In the genomic region with DNA sequence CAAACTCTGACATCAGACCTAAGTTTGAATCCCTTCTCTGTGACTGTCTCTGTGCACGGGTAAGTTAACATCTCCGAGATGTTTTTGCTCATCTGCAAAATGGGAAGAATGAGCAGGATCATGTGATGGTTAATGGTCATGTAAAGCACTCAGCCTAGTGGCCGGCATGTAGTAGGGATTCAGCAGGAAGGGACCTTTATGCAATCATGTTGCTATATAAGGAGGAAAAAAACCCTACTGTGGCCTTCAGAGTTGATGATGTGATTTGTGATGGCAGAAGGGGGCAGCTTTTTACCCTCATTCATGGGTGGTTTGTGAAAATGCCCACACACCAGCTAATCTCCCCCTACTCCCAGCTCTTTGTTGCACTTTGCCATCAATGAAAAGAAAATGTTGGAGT, we compare ENCODE assay signal across 21 cellular contexts. TPM values are rescaled to one million over a fixed set of nuclear protein-coding genes. Genes with fewer than 3 reads are reported as not detected.
DNase-seq lines count a peak whose midpoint lies in the region; ATAC-seq, FAIRE-seq and TF ChIP-seq lines count a peak whose summit lies in the region.
"Had no signal": no experiment of that assay in that cellular context is flagged by ENCODE, and none has a peak within 500 bp of the region (broad histone marks: within the 10 kb centered on the region; RNA-seq: fewer than 3 reads in every experiment).

No MANE protein-coding gene starts in this region.

- no peaks in the 10 kb centered on the region; the same call in 1 of the 2 replicates for H4K20me1 ChIP-seq in HepG2 (ENCODE audit: insufficient read depth, low read length)

- ATAC-seq in HepG2 (no peak), right lobe of liver (no peak)

- TF ChIP-seq CTCF in HepG2 (CRISPR knock-in tag; IDR thresholded peaks at IDR 0.05) (no peak), right lobe of liver (IDR thresholded peaks at IDR 0.05) (no peak), endodermal cell (conservative IDR thresholded peaks at IDR 0.05) (peak; percentile 35)

- H3K36me3 Mint-ChIP-seq in IgD-negative memory B cell (peaks cover 6% of the 10 kb centered on the region), endodermal cell (ENCODE audit: low read depth) (peaks cover 19% of the 10 kb centered on the region)

- TF ChIP-seq POLR2A in HepG2 (IDR thresholded peaks at IDR 0.05; ENCODE audit: insufficient read depth in 1 of 2, low read depth in 2 of 2, low read length in 2 of 2), result no peak
- TF ChIP-seq POLR2A in right lobe of liver (IDR thresholded peaks at IDR 0.05), result no peak
- TF ChIP-seq POLR2A in GM12891 (IDR thresholded peaks at IDR 0.05; ENCODE audit: low read depth, low read length), result no peak

- H3K4me1 ChIP-seq in HepG2 (ENCODE audit: insufficient read depth, low read length), result peaks cover 14% of the 10 kb centered on the region
- peaks cover 0 to 18% (median 0%) of the 10 kb centered on the region in 4 donors for H3K4me1 ChIP-seq in right lobe of liver
- peaks cover 11% of the 10 kb centered on the region for H3K4me1 ChIP-seq in endodermal cell (ENCODE audit: control insufficient read depth, insufficient read depth, low read length)
- peaks cover 13% of the 10 kb centered on the region for H3K4me1 ChIP-seq in SJCRH30

- POLR2A ChIA-PET in HepG2 (lab: Yijun Ruan, JAX), result interaction anchor here (0.9 to 2.9 kb wide), 2 partner anchors 284 to 287 kb away, joined by 3 to 24 read pairs; partner anchors contain the start of gene SOCS1

- peaks cover 11 to 34% of the 10 kb centered on the region in 2 experiments for H3K36me3 ChIP-seq in HepG2 (replicated peaks in 1 of 2; ENCODE audit: control insufficient read depth in 1 of 2, insufficient read depth in 2 of 2, low read length in 2 of 2)
- peaks cover 0 to 14% (median 5%) of the 10 kb centered on the region in 4 donors for H3K36me3 ChIP-seq in right lobe of liver
- peaks cover 26% of the 10 kb centered on the region for H3K36me3 ChIP-seq in endodermal cell (ENCODE audit: control insufficient read depth, insufficient read depth, low read length)
- no peaks in the 10 kb centered on the region for H3K36me3 ChIP-seq in SJCRH30

- in situ Hi-C loops in HepG2 (cut with HindIII; ENCODE audit: extremely low pct_ligation_motif_present, low pct_unique_long_range_greater_than_20kb), result loop anchor here (5.0 to 10.0 kb wide), 2 partner anchors 289 to 396 kb away; partner anchors contain the start of gene SOCS1

- WGBS in HepG2 (ENCODE audit: low lambda C conversion rate), result 92% methylated on average over 3 of the region's 3 CpGs
- 77% methylated on average over 3 of the region's 3 CpGs for WGBS in right lobe of liver (ENCODE audit: insufficient coverage, low coverage, low lambda C conversion rate, missing lambda C conversion rate)
- WGBS in endodermal cell (ENCODE audit: insufficient coverage in 1 of 2, insufficient read length in 1 of 2), 2 experiments, result 85 to 94% methylated on average over 3 of the region's 3 CpGs

- H3K27ac ChIP-seq in HepG2 (ENCODE audit: extremely low read length, insufficient read depth, low read length) (no peak overlapping the region), right lobe of liver (no peak overlapping the region), endodermal cell (ENCODE audit: low read depth, low read length) (no peak overlapping the region), SJCRH30 (no peak overlapping the region)
- H3K27ac ChIP-seq: GM23248, Peyer's patch, SK-N-MC had no signal

- H3K79me2 ChIP-seq in HepG2 (ENCODE audit: insufficient read depth, low read length), result no peaks in the 10 kb centered on the region

- CTCF ChIA-PET in HepG2 (lab: Yijun Ruan, JAX; ENCODE audit: low intra/inter-chr PET ratio, low total read pairs), result interaction anchor here (3.9 kb wide), 1 partner anchor 388 kb away, joined by 27 read pairs; no protein-coding TSS in a partner anchor

- FAIRE-seq in HepG2 (lab: Jason Lieb, UNC) (no peak), GM12891 (lab: Jason Lieb, UNC) (no peak)
- FAIRE-seq: HTR-8/SVneo had no signal

- peak overlapping the region in 2 of 3 donors; percentile 59 to 88 for H3K27ac Mint-ChIP-seq in IgD-negative memory B cell
- H3K27ac Mint-ChIP-seq in endodermal cell, result no peak overlapping the region

- H2AFZ ChIP-seq in HepG2 (ENCODE audit: low read length), result no peak overlapping the region
- H2AFZ ChIP-seq: GM23248 had no signal

- H3K27me3 ChIP-seq in HepG2 (ENCODE audit: control insufficient read depth in 1 of 2, insufficient read depth in 2 of 2, low read length in 2 of 2) (no peaks in the 10 kb centered on the region; a peak in 1 of 5 replicates), right lobe of liver (no peaks in the 10 kb centered on the region), endodermal cell (ENCODE audit: control insufficient read depth, insufficient read depth, low read length, poor library complexity, severe bottlenecking) (no peaks in the 10 kb centered on the region), SJCRH30 (no peaks in the 10 kb centered on the region)
- H3K27me3 ChIP-seq: Peyer's patch had no signal

- intact Hi-C loops in HepG2 (cut with micrococcal nuclease; ENCODE audit: unreplicated experiment) (no loop called here), right lobe of liver (cut with DNase I) (no loop called here)

- no peak for TF ChIP-seq RAD21 in HepG2 (CRISPR knock-in tag; IDR thresholded peaks at IDR 0.05)

- H3K4me3 ChIP-seq in HepG2 (replicated peaks in 1 of 3; ENCODE audit: insufficient read depth in 1 of 3, low read depth in 2 of 3, low read length in 3 of 3) (no peak overlapping the region), right lobe of liver (no peak overlapping the region), endodermal cell (ENCODE audit: low read length) (no peak overlapping the region), SJCRH30 (no peak overlapping the region)
- H3K4me3 ChIP-seq: GM23248, Peyer's patch, SK-N-MC had no signal

- DNase-seq in HepG2 (ENCODE audit: low spot score), result no peak
- DNase-seq in right lobe of liver, result no peak
- no peak for DNase-seq in endodermal cell
- DNase-seq in SJCRH30, result no peak
- DNase-seq in NCI-H1417 (lab: John Stamatoyannopoulos, UW), result no peak
- no peak for DNase-seq in GM12891 (ENCODE audit: insufficient read length, low spot score)
- DNase-seq: DMS79 treated with DMSO at 0.1 percent for 48 hours; GM23248; HCEC 1CT; NCI-H1092 treated with DMSO at 0.1 percent for 48 hours; NCI-H2081; NCI-H2171 treated with DMSO at 0.1 percent for 48 hours; NCI-H446; NCI-H748 treated with DMSO at 0.1 percent for 48 hours; NK-92 treated with Interleukin-12 subunit alpha and Interleukin-12 subunit beta, amount 100 ng/mL, for 24 hours; Peyer's patch; Right ventricle myocardium superior had no signal

- TF ChIP-seq EP300 in HepG2 (IDR thresholded peaks at IDR 0.05; ENCODE audit: low read depth in 2 of 2, low read length in 2 of 2) (no peak), HepG2 (CRISPR knock-in tag; IDR thresholded peaks at IDR 0.05; ENCODE audit: borderline replicate concordance) (no peak)

- H3K4me3 Mint-ChIP-seq in IgD-negative memory B cell (no peak overlapping the region), endodermal cell (no peak overlapping the region)
- H3K4me3 Mint-ChIP-seq: CD14-positive monocyte had no signal

- H3K9me3 Mint-ChIP-seq in IgD-negative memory B cell (no peaks in the 10 kb centered on the region), endodermal cell (no peaks in the 10 kb centered on the region)

- H3K27me3 Mint-ChIP-seq in IgD-negative memory B cell (no peaks in the 10 kb centered on the region), endodermal cell (ENCODE audit: insufficient read depth) (no peaks in the 10 kb centered on the region)

- no peak overlapping the region for H3K4me2 ChIP-seq in HepG2 (ENCODE audit: low read depth, low read length)

- H3K9ac ChIP-seq in HepG2 (ENCODE audit: insufficient read depth, low read depth, low read length) (no peak overlapping the region), endodermal cell (ENCODE audit: extremely low read depth, low read length, poor library complexity, severe bottlenecking) (no peak overlapping the region)
- H3K9ac ChIP-seq: GM23248 had no signal

- H3K9me3 ChIP-seq in HepG2 (ENCODE audit: low read length) (no peaks in the 10 kb centered on the region), right lobe of liver (no peaks in the 10 kb centered on the region), endodermal cell (ENCODE audit: control insufficient read depth, low read length) (no peaks in the 10 kb centered on the region), SJCRH30 (replicated peaks) (no peaks in the 10 kb centered on the region)
- H3K9me3 ChIP-seq: Peyer's patch had no signal

- no TSS peak for BruUV-seq in HepG2 (replicated peaks; lab: Mats Ljungman, UMichigan)

- H3K4me1 Mint-ChIP-seq in IgD-negative memory B cell (peaks cover 27 to 32% (median 28%) of the 10 kb centered on the region in 3 donors), endodermal cell (peaks cover 22% of the 10 kb centered on the region)

RNA-seq across cellular contexts. Expression of gene CLEC16A, which starts 24.1 kb away (rescaled TPM):
- total RNA-seq in HepG2 (2016; rRNA removed; fragmentation: Illumina TruSeq; extraction: Trizol), result 10.3 and 13.6 TPM in 2 replicates
- total RNA-seq in HepG2 (2016; cell fraction: cytosol; rRNA removed; fragmentation: Illumina TruSeq; extraction: Trizol; ENCODE audit: low read depth), result 35.7 and 39.7 TPM in 2 replicates
- total RNA-seq in HepG2 (2016; cell fraction: insoluble cytoplasmic fraction; rRNA removed; fragmentation: Illumina TruSeq; extraction: Trizol), result 10.6 and 12.8 TPM in 2 replicates
- total RNA-seq in HepG2 (2016; cell fraction: membrane; rRNA removed; fragmentation: Illumina TruSeq; extraction: Trizol), result 14.4 and 15.9 TPM in 2 replicates
- 17.5 and 18.7 TPM in 2 replicates for total RNA-seq in HepG2 (2016; cell fraction: nucleus; rRNA removed; fragmentation: Illumina TruSeq; extraction: Trizol)
- 8.5 and 9.5 TPM in 2 replicates for polyA plus RNA-seq in HepG2 (2011; rRNA removed)
- polyA plus RNA-seq in HepG2 (2011; cell fraction: cytosol; rRNA removed), result 6.6 and 6.8 TPM in 2 replicates
- polyA plus RNA-seq in HepG2 (2011; cell fraction: nucleus; rRNA removed), result 17.0 and 19.5 TPM in 2 replicates
- 10.3 and 12.0 TPM in 2 replicates for polyA plus RNA-seq in HepG2 (2012)
- 1.7 and 1.9 TPM in 2 replicates for polyA plus RNA-seq in HepG2 (2016; cell fraction: cytosol; fragmentation: Illumina TruSeq; extraction: Trizol; ENCODE audit: low read depth)
- polyA plus RNA-seq in HepG2 (2016; cell fraction: insoluble cytoplasmic fraction; fragmentation: Illumina TruSeq; extraction: Trizol; ENCODE audit: low read depth), result 11.8 and 14.0 TPM in 2 replicates
- 3.4 and 4.4 TPM in 2 replicates for polyA plus RNA-seq in HepG2 (2016; cell fraction: membrane; fragmentation: Illumina TruSeq; extraction: Trizol; ENCODE audit: low read depth)
- polyA plus RNA-seq in HepG2 (2016; cell fraction: nucleus; fragmentation: Illumina TruSeq; extraction: Trizol; ENCODE audit: insufficient read depth, low read depth), result 22.7 and 25.7 TPM in 2 replicates
- 24.9 and 35.4 TPM in 2 replicates for polyA minus RNA-seq in HepG2 (2011; rRNA and poly(A)+ RNA removed; ENCODE audit: low replicate concordance)
- polyA minus RNA-seq in HepG2 (2011; cell fraction: cytosol; rRNA and poly(A)+ RNA removed), result 14.4 and 19.0 TPM in 2 replicates
- 25.8 and 32.0 TPM in 2 replicates for polyA minus RNA-seq in HepG2 (2011; cell fraction: nucleus; rRNA and poly(A)+ RNA removed)
- 10 to 100 TPM; 15.2 to 25.9 (median 19.8) TPM for total RNA-seq in right lobe of liver
- 21.1 TPM for polyA plus RNA-seq in IgD-negative memory B cell
- total RNA-seq in endodermal cell, result 10 to 100 TPM; 19.5 to 28.3 TPM
- 15.6 TPM for polyA plus RNA-seq in endodermal cell (2013, experiment 1 of 2)
- 15.2 TPM for polyA plus RNA-seq in endodermal cell (2013, experiment 2 of 2)
- total RNA-seq in SJCRH30 (2014; rRNA removed; shearing (Covaris generic)), result 11.7 and 13.1 TPM in 2 replicates
- 12.4 TPM for polyA plus RNA-seq in GM12891 (2012; ENCODE audit: low read depth, missing spikeins)

RNA-seq across cellular contexts. Expression of gene DEXI, which starts 26.2 kb away (rescaled TPM):
- total RNA-seq in HepG2 (2016; rRNA removed; fragmentation: Illumina TruSeq; extraction: Trizol) (57.9 and 70.4 TPM in 2 replicates), right lobe of liver (10 to 100 TPM; 35.8 to 93.8 (median 54.1) TPM), endodermal cell (10 to 100 TPM; 31.5 to 32.0 TPM)
- 68.6 and 86.7 TPM in 2 replicates for total RNA-seq in HepG2 (2016; cell fraction: cytosol; rRNA removed; fragmentation: Illumina TruSeq; extraction: Trizol; ENCODE audit: low read depth)
- total RNA-seq in HepG2 (2016; cell fraction: insoluble cytoplasmic fraction; rRNA removed; fragmentation: Illumina TruSeq; extraction: Trizol), result 54.1 and 71.8 TPM in 2 replicates
- total RNA-seq in HepG2 (2016; cell fraction: membrane; rRNA removed; fragmentation: Illumina TruSeq; extraction: Trizol), result 117 and 144 TPM in 2 replicates
- total RNA-seq in HepG2 (2016; cell fraction: nucleus; rRNA removed; fragmentation: Illumina TruSeq; extraction: Trizol), result 35.4 and 46.3 TPM in 2 replicates
- polyA plus RNA-seq in HepG2 (2011; rRNA removed) (51.5 and 54.4 TPM in 2 replicates), IgD-negative memory B cell (11.4 TPM)
- 69.5 and 78.6 TPM in 2 replicates for polyA plus RNA-seq in HepG2 (2011; cell fraction: cytosol; rRNA removed)
- 40.4 and 50.2 TPM in 2 replicates for polyA plus RNA-seq in HepG2 (2011; cell fraction: nucleus; rRNA removed)
- 45.6 and 55.0 TPM in 2 replicates for polyA plus RNA-seq in HepG2 (2012)
- 70.9 and 88.4 TPM in 2 replicates for polyA plus RNA-seq in HepG2 (2016; cell fraction: cytosol; fragmentation: Illumina TruSeq; extraction: Trizol; ENCODE audit: low read depth)
- polyA plus RNA-seq in HepG2 (2016; cell fraction: insoluble cytoplasmic fraction; fragmentation: Illumina TruSeq; extraction: Trizol; ENCODE audit: low read depth), result 58.1 and 70.0 TPM in 2 replicates
- polyA plus RNA-seq in HepG2 (2016; cell fraction: membrane; fragmentation: Illumina TruSeq; extraction: Trizol; ENCODE audit: low read depth), result 120 and 124 TPM in 2 replicates
- 60.2 and 65.5 TPM in 2 replicates for polyA plus RNA-seq in HepG2 (2016; cell fraction: nucleus; fragmentation: Illumina TruSeq; extraction: Trizol; ENCODE audit: insufficient read depth, low read depth)
- 31.7 and 71.0 TPM in 2 replicates for polyA minus RNA-seq in HepG2 (2011; rRNA and poly(A)+ RNA removed; ENCODE audit: low replicate concordance)
- polyA minus RNA-seq in HepG2 (2011; cell fraction: cytosol; rRNA and poly(A)+ RNA removed), result 34.2 and 35.1 TPM in 2 replicates
- polyA minus RNA-seq in HepG2 (2011; cell fraction: nucleus; rRNA and poly(A)+ RNA removed), result 24.7 and 27.7 TPM in 2 replicates
- 33.2 TPM for polyA plus RNA-seq in endodermal cell (2013, experiment 1 of 2)
- polyA plus RNA-seq in endodermal cell (2013, experiment 2 of 2), result 31.2 TPM
- total RNA-seq in SJCRH30 (2014; rRNA removed; shearing (Covaris generic)), result 27.0 and 27.5 TPM in 2 replicates
- polyA plus RNA-seq in GM12891 (2012; ENCODE audit: low read depth, missing spikeins), result 8.4 TPM
